1 cellular context compared by ENCODE assay signal in genomic region chr6:85674604-85675003, GRCh38.
TF ChIP-seq lines count a peak whose summit lies in the region.

No MANE protein-coding gene starts in this region.

TF ChIP-seq in HCT116, 20 proteins besides CTCF, POLR2A, EP300 and RAD21:
- TF ChIP-seq ZNF274 (IDR thresholded peaks at IDR 0.05; ENCODE audit: low read depth, low read length): no peak
- no peak; the same call in 1 of the 2 replicates for TF ChIP-seq CEBPB (IDR thresholded peaks at IDR 0.05; ENCODE audit: low read depth)
- no peak for TF ChIP-seq ATF3 (IDR thresholded peaks at IDR 0.05)
- TF ChIP-seq REST (IDR thresholded peaks at IDR 0.05; ENCODE audit: low read depth): no peak
- no peak for TF ChIP-seq POLR2AphosphoS5 (IDR thresholded peaks at IDR 0.05; ENCODE audit: low read depth, low read length)
- no peak for TF ChIP-seq ELF1 (IDR thresholded peaks at IDR 0.05; ENCODE audit: borderline replicate concordance, low read depth)
- no peak for TF ChIP-seq ZFX (IDR thresholded peaks at IDR 0.05)
- no peak for TF ChIP-seq SP1 (IDR thresholded peaks at IDR 0.05; ENCODE audit: low read depth)
- no peak for TF ChIP-seq EZH2phosphoT487 (IDR thresholded peaks at IDR 0.05; ENCODE audit: borderline replicate concordance)
- no peak for TF ChIP-seq SIN3A (IDR thresholded peaks at IDR 0.05; ENCODE audit: low read depth)
- TF ChIP-seq JUND (IDR thresholded peaks at IDR 0.05): no peak
- no peak for TF ChIP-seq SRF (IDR thresholded peaks at IDR 0.05; ENCODE audit: low read depth)
- no peak for TF ChIP-seq CBX3 (IDR thresholded peaks at IDR 0.05; ENCODE audit: low read depth)
- TF ChIP-seq, protein P1, sequence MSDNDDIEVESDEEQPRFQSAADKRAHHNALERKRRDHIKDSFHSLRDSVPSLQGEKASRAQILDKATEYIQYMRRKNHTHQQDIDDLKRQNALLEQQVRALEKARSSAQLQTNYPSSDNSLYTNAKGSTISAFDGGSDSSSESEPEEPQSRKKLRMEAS (IDR thresholded peaks at IDR 0.05): no peak
- no peak for TF ChIP-seq TCF7L2 (IDR thresholded peaks at IDR 0.05; ENCODE audit: borderline replicate concordance, extremely low read depth, insufficient read depth, insufficient read length)
- no peak for TF ChIP-seq EGR1 (IDR thresholded peaks at IDR 0.05; ENCODE audit: low read depth)
- TF ChIP-seq YY1 (IDR thresholded peaks at IDR 0.05; ENCODE audit: extremely low read depth, insufficient replicate concordance, low read depth, low read length): no peak
- no peak for TF ChIP-seq EZH2 (IDR thresholded peaks at IDR 0.05)
- TF ChIP-seq ZBTB33 (IDR thresholded peaks at IDR 0.05; ENCODE audit: extremely low read depth, insufficient replicate concordance, low read length): no peak
- TF ChIP-seq FOSL1 (IDR thresholded peaks at IDR 0.05; ENCODE audit: low read depth): no peak
